20 cellular contexts compared by ENCODE assay signal in genomic region chr12:132537049-132537448, GRCh38.
"Had no signal": no experiment of that assay in that cellular context is flagged by ENCODE, and none has a peak within 500 bp of the region (broad histone marks: within the 10 kb centered on the region; RNA-seq: fewer than 3 reads in every experiment).

No MANE protein-coding gene starts in this region.

- H3K9me3 ChIP-seq: heart right ventricle, left lung, lower lobe of right lung, sigmoid colon, suprapubic skin, thyroid gland, upper lobe of left lung, uterus had no signal

- H3K4me1 ChIP-seq: heart right ventricle, left lung, lower lobe of right lung, sigmoid colon, suprapubic skin, thyroid gland, upper lobe of left lung, uterus had no signal

- H3K27me3 ChIP-seq: heart right ventricle, left lung, sigmoid colon, suprapubic skin, thyroid gland, upper lobe of left lung, uterus had no signal

- DNase-seq: effector memory CD4-positive, alpha-beta T cell; heart right ventricle; hypothalamus; left lung; lower lobe of right lung; mesenchymal stem cell; naive B cell; posterior cingulate gyrus; sigmoid colon; small intestine; stimulated activated CD4-positive, alpha-beta T cell treated with anti-CD3 and anti-CD28 coated beads, Interleukin-12 subunit alpha, Interleukin-12 subunit beta, amount 100 ng/mL, for 4 hours; stimulated activated naive CD8-positive, alpha-beta T cell treated with anti-CD3 and anti-CD28 coated beads, Interleukin-15, Interleukin-2, amounts not matched to agents 100 U/mL and 50 U/mL, for 24 hours; thyroid gland; uterus had no signal

- H3K27ac ChIP-seq: heart right ventricle, left lung, lower lobe of right lung, sigmoid colon, suprapubic skin, thyroid gland, upper lobe of left lung, uterus had no signal

- FAIRE-seq: endometrium, frontal cortex, keratinocyte, small intestine had no signal

- H3K36me3 ChIP-seq: left lung, lower lobe of right lung, sigmoid colon, thyroid gland, upper lobe of left lung, uterus had no signal

- H3K4me3 ChIP-seq: heart right ventricle, left lung, lower lobe of right lung, sigmoid colon, suprapubic skin, thyroid gland, upper lobe of left lung, uterus had no signal

- H3K27me3 Mint-ChIP-seq: naive B cell had no signal

- ATAC-seq: esophagus mucosa; heart right ventricle; left lung; lower lobe of right lung; stimulated activated naive CD8-positive, alpha-beta T cell treated with anti-CD3 and anti-CD28 coated beads, Interleukin-15, Interleukin-2, amounts not matched to agents 100 U/mL and 50 U/mL, for 24 hours had no signal
